ENCODE assay signal across 10 cellular contexts in genomic region chr21:21232320-21232719, GRCh38.
A peak's percentile ranks its signal among the peaks of the same experiment; 100 is the strongest.
DNase-seq lines count a peak whose midpoint lies in the region; ATAC-seq, FAIRE-seq and TF ChIP-seq lines count a peak whose summit lies in the region.
"Had no signal": no experiment of that assay in that cellular context is flagged by ENCODE, and none has a peak within 500 bp of the region (broad histone marks: within the 10 kb centered on the region; RNA-seq: fewer than 3 reads in every experiment).

No MANE protein-coding gene starts in this region.

- POLR2A ChIA-PET in RWPE1 (lab: Yijun Ruan, JAX; ENCODE audit: low non-redundant PET), result no interaction called here

- no peak overlapping the region for H3K4me3 Mint-ChIP-seq in HFFc6
- H3K4me3 Mint-ChIP-seq: IgD-negative memory B cell had no signal

- no peaks in the 10 kb centered on the region for H3K36me3 Mint-ChIP-seq in HFFc6 (ENCODE audit: low read depth)
- H3K36me3 Mint-ChIP-seq: IgD-negative memory B cell had no signal

- CTCF ChIA-PET in RWPE1 (lab: Yijun Ruan, JAX), result interaction anchor here (0.6 to 1.0 kb wide), 7 partner anchors 10 to 1557 kb away, joined by 3 to 6 read pairs (median 4); no protein-coding TSS in a partner anchor

- H3K27ac Mint-ChIP-seq in HFFc6, result no peak overlapping the region
- H3K27ac Mint-ChIP-seq: IgD-negative memory B cell had no signal

- peaks cover 6% of the 10 kb centered on the region; the same call in 1 of the 2 replicates for H3K4me1 Mint-ChIP-seq in HFFc6 (ENCODE audit: low read depth)
- H3K4me1 Mint-ChIP-seq: IgD-negative memory B cell had no signal

- H3K27me3 Mint-ChIP-seq in HFFc6 (ENCODE audit: insufficient read depth), result no peaks in the 10 kb centered on the region
- H3K27me3 Mint-ChIP-seq: IgD-negative memory B cell had no signal

- no peaks in the 10 kb centered on the region for H3K9me3 Mint-ChIP-seq in HFFc6

- TF ChIP-seq CTCF in HFFc6 (IDR thresholded peaks at IDR 0.05) (peak; percentile 82), RWPE1 (conservative IDR thresholded peaks at IDR 0.05; ENCODE audit: low read depth) (peak; percentile 17; the same call in 1 of the 2 replicates)

- DNase-seq in HFFc6 (peak; percentile 43), RWPE1 (ENCODE audit: low spot score) (no peak), frontal cortex (ENCODE audit: low spot score in 2 of 2) (peak in 1 of 2 donors; percentile 1), NCI-H128 (lab: John Stamatoyannopoulos, UW; ENCODE audit: unreplicated experiment) (no peak), activated gamma-delta T cell treated with Interleukin-2 at 50 U/mL for 16 hours (no peak), NCI-H2029 (lab: John Stamatoyannopoulos, UW) (no peak)

- H3K27ac ChIP-seq in RWPE1, result no peak overlapping the region

- FAIRE-seq in A204.1 (lab: Jason Lieb, UNC), result peak; percentile 98
- FAIRE-seq in frontal cortex (lab: Jason Lieb, UNC), result peak; percentile 98
- FAIRE-seq: colon had no signal

- no peak for ATAC-seq in GM18870 (IDR thresholded peaks at IDR 0.05; ENCODE audit: unreplicated experiment)
